Comparison of ENCODE assay signal across 22 cellular contexts in the genomic region with DNA sequence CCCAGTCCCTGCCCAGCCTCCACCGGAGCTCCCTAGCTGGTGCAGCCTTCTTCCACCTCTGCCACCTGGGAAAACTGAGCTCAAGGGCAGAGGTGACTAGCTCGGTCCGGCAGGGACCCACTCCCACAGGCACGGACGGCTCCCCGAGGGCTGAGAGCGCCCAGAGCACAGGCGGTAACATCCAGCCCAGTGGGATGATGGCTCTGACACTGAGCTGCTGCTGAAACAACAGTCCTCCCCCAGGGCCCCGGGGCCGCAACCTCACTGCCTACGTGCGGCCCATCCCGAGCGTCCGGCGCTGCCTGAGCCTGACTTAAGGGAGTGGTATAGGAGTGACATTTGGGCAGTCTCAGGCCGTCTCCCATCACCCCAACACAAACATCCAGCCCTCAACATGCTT. TPM values are rescaled to one million over a fixed set of nuclear protein-coding genes. Genes with fewer than 3 reads are reported as not detected.
"Had no signal": no experiment of that assay in that cellular context is flagged by ENCODE, and none has a peak within 500 bp of the region (broad histone marks: within the 10 kb centered on the region; RNA-seq: fewer than 3 reads in every experiment).

No MANE protein-coding gene starts in this region.

- H3K27me3 ChIP-seq: thyroid gland had no signal

- H3K27ac ChIP-seq: hepatocyte, neural progenitor cell, parathyroid adenoma, prostate gland, right lobe of liver, suprapubic skin, thyroid gland had no signal

- H3K79me2 ChIP-seq: hepatocyte, parathyroid adenoma had no signal

- H3K4me3 ChIP-seq: hepatocyte, mucosa of descending colon, neural progenitor cell, prostate gland, right lobe of liver, suprapubic skin, thyroid gland had no signal

- H3K36me3 ChIP-seq: neural progenitor cell, prostate gland, right lobe of liver, suprapubic skin, thyroid gland had no signal

- DNase-seq: foreskin melanocyte; head of caudate nucleus; mucosa of descending colon; occipital lobe; right lobe of liver; stimulated activated CD4-positive, alpha-beta T cell treated with anti-CD3 and anti-CD28 coated beads, Interleukin-4, amount 100 ng/mL, for 1 hour; stimulated activated CD8-positive, alpha-beta memory T cell treated with anti-CD3 and anti-CD28 coated beads, Interleukin-4, amount 100 ng/mL, for 48 hours; stimulated activated naive CD8-positive, alpha-beta T cell treated with anti-CD3 and anti-CD28 coated beads, Interleukin-15, Interleukin-2, amounts not matched to agents 100 U/mL and 50 U/mL, for 24 hours; thyroid gland had no signal

- H3K4me2 ChIP-seq: hepatocyte, neural progenitor cell had no signal

- FAIRE-seq: colon, urothelium cell line had no signal

- H3K4me1 ChIP-seq: parathyroid adenoma, prostate gland, right lobe of liver had no signal

- H3K9me3 ChIP-seq: mucosa of descending colon, prostate gland, right lobe of liver, suprapubic skin, thyroid gland had no signal

- H2AFZ ChIP-seq: hepatocyte, neural progenitor cell, parathyroid adenoma had no signal

- ATAC-seq: left lobe of liver; mucosa of descending colon; right lobe of liver; stimulated activated effector memory CD8-positive, alpha-beta T cell treated with anti-CD3 and anti-CD28 coated beads, Interleukin-12 subunit alpha, Interleukin-12 subunit beta, amount 100 ng/mL, for 72 hours; stimulated activated naive CD8-positive, alpha-beta T cell treated with anti-CD3 and anti-CD28 coated beads, Interleukin-15, Interleukin-2, amounts not matched to agents 100 U/mL and 50 U/mL, for 24 hours had no signal

- H3K9ac ChIP-seq: neural progenitor cell, parathyroid adenoma had no signal

RNA-seq across cellular contexts. Expression of a gene that starts 3.7 kb away (rescaled TPM):
- total RNA-seq: lower leg skin; naive thymus-derived CD8-positive, alpha-beta T cell; renal cortical epithelial cell; suprapubic skin; thyroid gland had no signal
- polyA plus RNA-seq: esophagus; naive thymus-derived CD8-positive, alpha-beta T cell had no signal

RNA-seq across cellular contexts. Expression of a gene that starts 30.7 kb away (rescaled TPM):
- total RNA-seq: hepatocyte; mucosa of descending colon; naive thymus-derived CD8-positive, alpha-beta T cell; occipital lobe; prostate gland; renal cortical epithelial cell; suprapubic skin had no signal
- polyA plus RNA-seq: naive thymus-derived CD8-positive, alpha-beta T cell had no signal
